In the genomic region with DNA sequence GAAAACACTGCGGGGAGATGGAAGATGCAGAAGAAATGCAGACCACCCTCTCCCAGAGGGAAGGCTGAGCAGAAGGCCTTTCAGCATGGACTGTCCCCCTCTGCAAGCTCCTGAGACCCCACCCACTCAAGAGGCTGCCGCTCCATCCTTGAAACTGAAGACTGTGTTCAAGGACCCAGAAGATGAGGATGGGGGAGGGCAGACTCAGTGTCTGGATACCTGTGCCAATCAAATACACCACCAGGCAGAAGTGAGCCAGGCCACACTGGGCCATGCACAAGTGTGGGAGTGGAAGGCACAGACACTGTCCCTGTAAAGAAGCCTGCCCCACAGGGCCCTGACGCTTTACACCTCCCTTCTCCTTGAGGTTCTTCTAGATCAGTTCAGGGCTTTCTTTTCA, we compare ENCODE assay signal across 21 cellular contexts.
"Had no signal": no experiment of that assay in that cellular context is flagged by ENCODE, and none has a peak within 500 bp of the region (broad histone marks: within the 10 kb centered on the region; RNA-seq: fewer than 3 reads in every experiment).

No MANE protein-coding gene starts in this region.

- H3K4me1 ChIP-seq: body of pancreas had no signal

- ATAC-seq: body of pancreas; left lung; right cardiac atrium; stimulated activated naive CD8-positive, alpha-beta T cell treated with anti-CD3 and anti-CD28 coated beads, Interleukin-15, Interleukin-2, amounts not matched to agents 100 U/mL and 50 U/mL, for 24 hours; WTC11 had no signal

- H3K27me3 Mint-ChIP-seq: activated naive CD8-positive, alpha-beta T cell had no signal

- H2AFZ ChIP-seq: hepatocyte had no signal

- H3K9me3 ChIP-seq: body of pancreas, left lung had no signal

- H3K27ac Mint-ChIP-seq: activated naive CD8-positive, alpha-beta T cell; activated T-helper 2 cell treated with anti-CD3 and anti-CD28 coated beads, Interferon-gamma antibody, Interleukin-2, Interleukin-4, amounts not matched to agents 10 μg/mL and 5 μg/mL and 100 μg/mL, durations not matched to agents 14 hours and 24 hours and 36 hours; nephron; WTC11 had no signal

- H3K4me1 Mint-ChIP-seq: nephron, WTC11 had no signal

- H3K27ac ChIP-seq: body of pancreas, hepatocyte, left lung had no signal

- H3K27me3 ChIP-seq: body of pancreas, hepatocyte, left lung had no signal

- H3K79me2 ChIP-seq: hepatocyte had no signal

- DNase-seq: activated CD4-positive, alpha-beta T cell treated with anti-CD3 and anti-CD28 coated beads for 48 hours; amniotic stem cell; body of pancreas; central memory CD4-positive, alpha-beta T cell; effector CD8-positive, alpha-beta T cell; islet precursor cell; left lung; nucleus accumbens; right cardiac atrium; small intestine; stimulated activated CD4-positive, alpha-beta T cell treated with anti-CD3 and anti-CD28 coated beads, Interleukin-4, amount 100 ng/mL, for 4 hours; stimulated activated CD8-positive, alpha-beta memory T cell treated with anti-CD3 and anti-CD28 coated beads, Interleukin-4, amount 100 ng/mL, for 48 hours; stimulated activated naive CD8-positive, alpha-beta T cell treated with anti-CD3 and anti-CD28 coated beads, Interleukin-15, Interleukin-2, amounts not matched to agents 100 U/mL and 50 U/mL, for 24 hours; trophoblast cell had no signal

- H3K9me3 Mint-ChIP-seq: activated T-helper 2 cell treated with anti-CD3 and anti-CD28 coated beads, Interferon-gamma antibody, Interleukin-2, Interleukin-4, amounts not matched to agents 10 μg/mL and 5 μg/mL and 100 μg/mL, durations not matched to agents 14 hours and 24 hours and 36 hours; nephron; T-helper 1 cell treated with Interleukin-12 subunit alpha and Interleukin-12 subunit beta and Interleukin-4 antibody, amounts not matched to agents 30 μg/mL and 1 μg/mL, for 36 hours; WTC11 had no signal

- FAIRE-seq: small intestine, TTC549 had no signal

- H3K4me3 ChIP-seq: body of pancreas, hepatocyte, left lung had no signal

- H3K4me3 Mint-ChIP-seq: activated naive CD8-positive, alpha-beta T cell; nephron; T-helper 1 cell treated with Interleukin-12 subunit alpha and Interleukin-12 subunit beta and Interleukin-4 antibody, amounts not matched to agents 30 μg/mL and 1 μg/mL, for 36 hours; WTC11 had no signal

- H3K4me2 ChIP-seq: hepatocyte had no signal
